Comparison of ENCODE assay signal across 10 cellular contexts in genomic region chr15:70636540-70637165, GRCh38.
DNase-seq lines count a peak whose midpoint lies in the region; ATAC-seq, FAIRE-seq and TF ChIP-seq lines count a peak whose summit lies in the region.
"Had no signal": no experiment of that assay in that cellular context is flagged by ENCODE, and none has a peak within 500 bp of the region (broad histone marks: within the 10 kb centered on the region; RNA-seq: fewer than 3 reads in every experiment).

No MANE protein-coding gene starts in this region.

- H3K79me2 ChIP-seq in SK-N-SH (ENCODE audit: insufficient read depth): no peaks in the 10 kb centered on the region
- H3K79me2 ChIP-seq in hepatocyte: no peaks in the 10 kb centered on the region

- H3K27ac ChIP-seq in A673 (ENCODE audit: low read depth, low read length, poor library complexity, severe bottlenecking): no peak overlapping the region
- no peak overlapping the region for H3K27ac ChIP-seq in SK-N-SH (ENCODE audit: low read depth in 2 of 2, low read length in 1 of 2)
- H3K27ac ChIP-seq in hepatocyte: no peak overlapping the region
- no peak overlapping the region for H3K27ac ChIP-seq in kidney (ENCODE audit: low read depth in 2 of 2, low read length in 2 of 2)

- H3K9me2 ChIP-seq in SK-N-SH (no peaks in the 10 kb centered on the region), hepatocyte (replicated peaks; ENCODE audit: insufficient read depth) (no peaks in the 10 kb centered on the region)

- no peaks in the 10 kb centered on the region for H3K9me3 ChIP-seq in A673 (ENCODE audit: low read depth, low read length, poor library complexity, severe bottlenecking)
- no peaks in the 10 kb centered on the region for H3K9me3 ChIP-seq in SK-N-SH
- no peaks in the 10 kb centered on the region for H3K9me3 ChIP-seq in hepatocyte (ENCODE audit: low read depth)
- no peaks in the 10 kb centered on the region for H3K9me3 ChIP-seq in kidney (ENCODE audit: control insufficient read depth in 1 of 2, low read length in 2 of 2)

- no TSS peak for BruUV-seq in A673 (replicated peaks; lab: Mats Ljungman, UMichigan)

- WGBS in SK-N-SH (ENCODE audit: low lambda C conversion rate): 82% methylated on average over 5 of the region's 5 CpGs
- WGBS in hepatocyte (ENCODE audit: low lambda C conversion rate, missing lambda C conversion rate): 73% methylated on average over 5 of the region's 5 CpGs

- H3K4me2 ChIP-seq in SK-N-SH (no peak overlapping the region), hepatocyte (no peak overlapping the region)

- no peak for ATAC-seq in GM21528 (IDR thresholded peaks at IDR 0.05; ENCODE audit: low FRiP score, unreplicated experiment)

- POLR2A ChIA-PET in A673 (lab: Charles Lee; ENCODE audit: low non-redundant PET) (no interaction called here), SK-N-SH (lab: Yijun Ruan, JAX) (no interaction called here)

- H4K20me1 ChIP-seq in SK-N-SH (ENCODE audit: insufficient read depth) (no peaks in the 10 kb centered on the region), hepatocyte (ENCODE audit: insufficient read depth, poor library complexity, severe bottlenecking) (no peaks in the 10 kb centered on the region)

- TF ChIP-seq CTCF in A673 (conservative IDR thresholded peaks at IDR 0.05; ENCODE audit: low read depth, low read length) (peak; percentile 54), SK-N-SH (IDR thresholded peaks at IDR 0.05) (peak; percentile 49), hepatocyte (IDR thresholded peaks at IDR 0.05; ENCODE audit: poor library complexity) (peak; percentile 58), kidney (IDR thresholded peaks at IDR 0.05; ENCODE audit: borderline replicate concordance, extremely low read depth, insufficient read depth) (no peak)

- H3K27me3 ChIP-seq in A673 (replicated peaks; ENCODE audit: insufficient read depth, low read depth, low read length, poor library complexity): peaks cover 10% of the 10 kb centered on the region
- H3K27me3 ChIP-seq in SK-N-SH (ENCODE audit: insufficient read depth): no peaks in the 10 kb centered on the region
- H3K27me3 ChIP-seq in hepatocyte: no peaks in the 10 kb centered on the region

- H3K9ac ChIP-seq in SK-N-SH (no peak overlapping the region), kidney (ENCODE audit: low read length in 2 of 2) (no peak overlapping the region)

- DNase-seq in A673 (ENCODE audit: low spot score) (peak; percentile 24), H4 (ENCODE audit: low spot score) (peak; percentile 29), SK-N-SH (peak; percentile 46), hepatocyte (ENCODE audit: low spot score) (peak; percentile 39), NCI-H1436 treated with DMSO at 0.1 percent for 48 hours (lab: John Stamatoyannopoulos, UW) (no peak), kidney (no peak)
- DNase-seq in activated CD8-positive, alpha-beta memory T cell treated with anti-CD3 and anti-CD28 coated beads, Interleukin-2, amount 50 U/mL, for 4 hours: no peak
- DNase-seq: activated B cell treated with CpG ODN at 0.5 μM for 24 hours, NCI-H1694 had no signal

- no peak for TF ChIP-seq EP300 in SK-N-SH (IDR thresholded peaks at IDR 0.05; ENCODE audit: borderline replicate concordance in 1 of 2, low read depth in 1 of 2, low read length in 1 of 2)

- no peak overlapping the region for H3K4me3 ChIP-seq in A673 (ENCODE audit: low read depth, low read length, poor library complexity, severe bottlenecking)
- no peak overlapping the region for H3K4me3 ChIP-seq in SK-N-SH (ENCODE audit: low read depth in 2 of 2, low read length in 1 of 2)
- no peak overlapping the region for H3K4me3 ChIP-seq in hepatocyte
- H3K4me3 ChIP-seq in kidney (ENCODE audit: low read length in 2 of 2): no peak overlapping the region

- FAIRE-seq in kidney (lab: Jason Lieb, UNC): no peak

- no peaks in the 10 kb centered on the region for H3K36me3 ChIP-seq in A673 (ENCODE audit: insufficient read depth, low read length, poor library complexity, severe bottlenecking)
- no peaks in the 10 kb centered on the region for H3K36me3 ChIP-seq in SK-N-SH (replicated peaks in 1 of 2; ENCODE audit: control insufficient read depth in 1 of 2, insufficient read depth in 2 of 2, low read length in 1 of 2)
- no peaks in the 10 kb centered on the region for H3K36me3 ChIP-seq in hepatocyte (replicated peaks; ENCODE audit: insufficient read depth, low read depth)
- H3K36me3 ChIP-seq in kidney (ENCODE audit: control insufficient read depth in 1 of 2, insufficient read depth in 2 of 2, low read length in 2 of 2): no peaks in the 10 kb centered on the region

- H3F3A ChIP-seq in SK-N-SH (replicated peaks; ENCODE audit: insufficient read depth): no peaks in the 10 kb centered on the region

- CTCF ChIA-PET in A673 (lab: Charles Lee) (no interaction called here), SK-N-SH (lab: Yijun Ruan, JAX) (interaction anchor here (0.6 to 2.2 kb wide), 23 partner anchors 8 to 1158 kb away, joined by 3 to 10 read pairs (median 3); no protein-coding TSS in a partner anchor)

- H3K4me1 ChIP-seq in A673 (ENCODE audit: insufficient read depth, low read length, poor library complexity, severe bottlenecking) (no peaks in the 10 kb centered on the region), SK-N-SH (ENCODE audit: control insufficient read depth in 1 of 2, insufficient read depth in 2 of 2, low read depth in 1 of 2, low read length in 1 of 2) (peaks cover 0 to 8% of the 10 kb centered on the region in 2 experiments; a peak in 1 of 4 replicates), hepatocyte (ENCODE audit: insufficient read depth) (peaks cover 12% of the 10 kb centered on the region), kidney (ENCODE audit: control insufficient read depth in 1 of 2, insufficient read depth in 1 of 2, low read depth in 1 of 2, low read length in 2 of 2) (peaks cover 0 to 2% of the 10 kb centered on the region in 2 donors)

- intact Hi-C loops in A673 (cut with micrococcal nuclease; ENCODE audit: unreplicated experiment) (no loop called here), kidney (cut with DNase I) (no loop called here)

- no peak overlapping the region for H2AFZ ChIP-seq in SK-N-SH (ENCODE audit: low read depth)
- H2AFZ ChIP-seq in hepatocyte: no peak overlapping the region

- peak; percentile 83 for TF ChIP-seq RAD21 in SK-N-SH (IDR thresholded peaks at IDR 0.05; ENCODE audit: low read length)

TF ChIP-seq in SK-N-SH, 30 proteins besides CTCF, POLR2A, EP300 and RAD21:
- peak; percentile 71 for TF ChIP-seq SMC3 (IDR thresholded peaks at IDR 0.05; ENCODE audit: low read depth, low read length)
- TF ChIP-seq FOXJ3 (CRISPR knock-in tag; IDR thresholded peaks at IDR 0.05): no peak

Comparison
In these comparisons a context has a peak if more than half of its experiments do, and no peak if none do; other contexts are left out.
1. DNase-seq: peak in A673 (single experiment), H4 (single experiment), SK-N-SH (single experiment) and hepatocyte (single experiment); none in NCI-H1436 treated with DMSO at 0.1 percent for 48 hours (single experiment), activated CD8-positive, alpha-beta memory T cell treated with anti-CD3 and anti-CD28 coated beads, Interleukin-2, amount 50 U/mL, for 4 hours (single experiment) and kidney (single experiment).